Comparison of ENCODE assay signal across 26 cellular contexts in the genomic region with DNA sequence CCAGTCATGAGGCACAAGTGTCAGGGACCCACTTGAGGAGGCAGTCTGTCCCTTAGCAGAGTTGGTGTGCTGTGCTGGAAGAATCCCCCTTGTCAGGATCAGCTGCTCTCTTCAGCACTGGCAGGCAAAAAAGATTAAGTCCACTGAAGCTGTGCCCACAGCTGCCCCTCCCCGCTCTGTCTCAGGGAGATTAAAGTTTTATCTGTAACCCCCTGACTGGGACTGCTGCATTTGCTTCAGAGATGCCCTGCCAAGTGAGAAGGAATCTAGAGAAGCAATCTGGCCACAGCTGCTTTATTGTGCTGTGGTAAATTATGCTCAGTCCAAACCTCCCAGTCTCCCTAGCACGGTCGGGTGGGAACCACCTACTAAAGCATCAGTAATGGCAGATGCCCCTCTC. TPM values are rescaled to one million over a fixed set of nuclear protein-coding genes. Genes with fewer than 3 reads are reported as not detected.
"Had no signal": no experiment of that assay in that cellular context is flagged by ENCODE, and none has a peak within 500 bp of the region (broad histone marks: within the 10 kb centered on the region; RNA-seq: fewer than 3 reads in every experiment).

No MANE protein-coding gene starts in this region.

- H3K27me3 ChIP-seq: esophagus squamous epithelium, ovary, sigmoid colon, thyroid gland, vagina had no signal

- H3K4me3 ChIP-seq: esophagus squamous epithelium, heart right ventricle, lower lobe of right lung, ovary, psoas muscle, sigmoid colon, stomach, thyroid gland, vagina had no signal

- H3K9me3 ChIP-seq: esophagus squamous epithelium, lower lobe of right lung, ovary, psoas muscle, sigmoid colon, thyroid gland, vagina had no signal

- ATAC-seq: heart right ventricle; left ventricle myocardium superior; lower lobe of right lung; naive thymus-derived CD8-positive, alpha-beta T cell; psoas muscle; right cardiac atrium; stimulated activated effector memory CD8-positive, alpha-beta T cell treated with anti-CD3 and anti-CD28 coated beads, Interleukin-12 subunit alpha, Interleukin-12 subunit beta, amount 100 ng/mL, for 72 hours had no signal

- DNase-seq: dermis blood vessel endothelial cell; effector memory CD4-positive, alpha-beta T cell; esophagus squamous epithelium; foreskin melanocyte; glutamatergic neuron; heart right ventricle; hypothalamus; left ventricle myocardium superior; lower lobe of right lung; naive thymus-derived CD8-positive, alpha-beta T cell; nephron progenitor cell; occipital lobe; ovary; psoas muscle; sigmoid colon; stimulated activated CD4-positive, alpha-beta T cell treated with anti-CD3 and anti-CD28 coated beads, Interleukin-2, amount 100 ng/mL, for 24 hours; stimulated activated CD4-positive, alpha-beta T cell treated with anti-CD3 and anti-CD28 coated beads, Interleukin-4, amount 100 ng/mL, for 24 hours; stimulated activated naive CD4-positive, alpha-beta T cell treated with Interleukin-2 at 50 U/mL for 16 hours; stomach; thyroid gland; trophoblast cell had no signal

- H3K27ac ChIP-seq: esophagus squamous epithelium, heart right ventricle, lower lobe of right lung, ovary, psoas muscle, sigmoid colon, stomach, thyroid gland, vagina had no signal

- FAIRE-seq: endothelial cell of umbilical vein, keratinocyte had no signal

- H3K4me1 ChIP-seq: esophagus squamous epithelium, heart right ventricle, lower lobe of right lung, psoas muscle, sigmoid colon, stomach, thyroid gland, vagina had no signal

- H3K36me3 ChIP-seq: esophagus squamous epithelium, heart right ventricle, lower lobe of right lung, ovary, sigmoid colon, stomach, thyroid gland, vagina had no signal

RNA-seq across cellular contexts. Expression of gene HEPH, which starts 37.4 kb away (rescaled TPM):
- total RNA-seq: naive thymus-derived CD8-positive, alpha-beta T cell had no signal
